ENCODE assay signal across 8 cellular contexts in the genomic region with DNA sequence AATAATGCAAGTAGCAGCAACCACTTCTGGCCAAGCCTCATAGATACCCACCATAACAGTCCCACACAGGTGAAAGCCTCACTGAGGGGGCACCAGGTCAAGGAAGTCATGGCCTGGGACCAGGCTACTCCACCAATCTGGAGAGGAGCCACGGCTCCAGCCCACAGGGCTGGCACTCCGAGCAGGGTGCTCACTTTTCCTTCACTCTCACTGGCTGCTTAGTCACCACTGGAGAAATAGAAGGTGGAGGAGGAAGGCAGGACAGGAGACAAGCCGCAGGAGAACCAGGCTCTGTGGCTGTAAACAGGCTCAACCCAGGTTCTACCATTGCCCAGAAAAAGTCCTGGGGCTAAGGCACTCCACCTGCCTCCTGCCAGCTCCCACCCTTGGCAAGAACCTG. TPM values are rescaled to one million over a fixed set of nuclear protein-coding genes. Genes with fewer than 3 reads are reported as not detected.
A peak's percentile ranks its signal among the peaks of the same experiment; 100 is the strongest.
DNase-seq lines count a peak whose midpoint lies in the region; ATAC-seq and TF ChIP-seq lines count a peak whose summit lies in the region.

No MANE protein-coding gene starts in this region.

- peak overlapping the region; percentile 90 for H3K9ac ChIP-seq in IMR-90 (ENCODE audit: low read depth, low read length)
- H3K9ac ChIP-seq in muscle layer of colon (ENCODE audit: low read length): peak overlapping the region; percentile 97

- H2BK5ac ChIP-seq in IMR-90 (ENCODE audit: low read depth, low read length, poor library complexity, severe bottlenecking): peak overlapping the region; percentile 12

- BruUV-seq in IMR-90 (replicated peaks; lab: Mats Ljungman, UMichigan): no TSS peak

- no peak for TF ChIP-seq RAD21 in IMR-90 (IDR thresholded peaks at IDR 0.05; ENCODE audit: low read length)

- H4K5ac ChIP-seq in IMR-90 (ENCODE audit: low read depth, low read length): no peak overlapping the region

- H2AK9ac ChIP-seq in IMR-90 (replicated peaks; ENCODE audit: low read depth, low read length, poor library complexity): peak overlapping the region; percentile 99

- H3K4me2 ChIP-seq in IMR-90 (ENCODE audit: low read depth, low read length): peak overlapping the region; percentile 98

- H3K56ac ChIP-seq in IMR-90 (ENCODE audit: extremely low read depth, insufficient read depth, low read length): peak overlapping the region; percentile 62; the same call in 1 of the 2 replicates

- H3K4me1 ChIP-seq in IMR-90 (ENCODE audit: control insufficient read depth, insufficient read depth, low read length) (peaks cover 10% of the 10 kb centered on the region), breast epithelium (peaks cover 8 to 11% of the 10 kb centered on the region in 2 donors), muscle layer of colon (ENCODE audit: insufficient read depth, low read length) (peaks cover 18% of the 10 kb centered on the region)

- peak overlapping the region; percentile 91 to 96; a peak in 2 of 4 replicates for H4K8ac ChIP-seq in IMR-90 (ENCODE audit: low read depth in 2 of 2, low read length in 2 of 2)

- no peak overlapping the region for H4K91ac ChIP-seq in IMR-90 (ENCODE audit: insufficient read depth, low read depth, low read length)

- ATAC-seq in IMR-90 (ENCODE audit: low read depth) (no peak), GM18868 (IDR thresholded peaks at IDR 0.05; ENCODE audit: unreplicated experiment) (no peak), GM21423 (IDR thresholded peaks at IDR 0.05; ENCODE audit: unreplicated experiment) (no peak)

- in situ Hi-C loops in IMR-90 (cut with MboI; ENCODE audit: low sequenced_read_pairs): no loop called here

- H2AFZ ChIP-seq in IMR-90 (replicated peaks; ENCODE audit: low read length, poor library complexity): no peak overlapping the region

- no peak overlapping the region for H3K14ac ChIP-seq in IMR-90 (replicated peaks; ENCODE audit: low read depth, low read length)

- TF ChIP-seq CTCF in AG04450 (IDR thresholded peaks at IDR 0.05; ENCODE audit: low read depth, low read length) (no peak), IMR-90 (conservative IDR thresholded peaks at IDR 0.05; ENCODE audit: low read depth, low read length) (no peak), breast epithelium (IDR thresholded peaks at IDR 0.05) (no peak)

- no peak overlapping the region; the same call in 1 of the 2 replicates for H3K4ac ChIP-seq in IMR-90 (ENCODE audit: low read depth, low read length)

- H3K36me3 ChIP-seq in IMR-90 (ENCODE audit: control insufficient read depth, insufficient read depth, low read length) (peaks cover 74% of the 10 kb centered on the region), breast epithelium (peaks cover 38% of the 10 kb centered on the region), muscle layer of colon (ENCODE audit: insufficient read depth, low read length) (peaks cover 80% of the 10 kb centered on the region)

- DNase-seq in AG04450 (ENCODE audit: low read depth, low spot score): no peak
- DNase-seq in IMR-90: peak; percentile 7
- DNase-seq in breast epithelium (ENCODE audit: low spot score in 2 of 2): no peak
- DNase-seq in NCI-H774 (lab: John Stamatoyannopoulos, UW): no peak
- DNase-seq in occipital lobe (lab: John Stamatoyannopoulos, UW): no peak

- POLR2A ChIA-PET in AG04450 (lab: Yijun Ruan, JAX): interaction anchor here (1.9 to 2.0 kb wide), 3 partner anchors 13 to 90 kb away, joined by 7 to 19 read pairs (median 8); a partner anchor contains a TSS
- POLR2A ChIA-PET in IMR-90 (lab: Charles Lee; ENCODE audit: unreplicated experiment): interaction anchor here (0.5 kb wide), 1 partner anchor 54 kb away, joined by 4 read pairs; no protein-coding TSS in a partner anchor

- CTCF ChIA-PET in AG04450 (lab: Charles Lee) (no interaction called here), IMR-90 (lab: Yijun Ruan, JAX) (no interaction called here)

- dilution Hi-C loops in IMR-90 (cut with HindIII; ENCODE audit: low sequenced_read_pairs, unreplicated experiment): no loop called here

- H3K23ac ChIP-seq in IMR-90 (ENCODE audit: low read depth, low read length): peak overlapping the region; percentile 93; the same call in 1 of the 2 replicates

- H3K79me1 ChIP-seq in IMR-90 (ENCODE audit: low read depth in 1 of 2, low read length in 2 of 2): peaks cover 8 to 46% of the 10 kb centered on the region in 2 experiments

- peak overlapping the region; percentile 96 for H3K4me3 ChIP-seq in AG04450 (ENCODE audit: low read depth, low read length)
- peak overlapping the region; percentile 80 for H3K4me3 ChIP-seq in IMR-90 (ENCODE audit: insufficient read depth, low read depth, low read length)
- H3K4me3 ChIP-seq in breast epithelium: peak overlapping the region; percentile 79 to 95 (median 91)
- peak overlapping the region; percentile 79 to 91 for H3K4me3 ChIP-seq in muscle layer of colon (ENCODE audit: low read depth in 1 of 2, low read length in 2 of 2)

- TF ChIP-seq POLR2A in IMR-90 (IDR thresholded peaks at IDR 0.05; ENCODE audit: low read depth, low read length): no peak
- no peak for TF ChIP-seq POLR2A in breast epithelium (IDR thresholded peaks at IDR 0.05)

- 100% methylated on average over 1 of the region's 3 CpGs; no CpG with 5 or more reads in 1 of the 2 experiments for WGBS in IMR-90 (ENCODE audit: extremely low coverage in 2 of 2, insufficient read length in 1 of 2), 2 experiments

- H3K9me1 ChIP-seq in IMR-90 (ENCODE audit: insufficient read depth, low read length): peaks cover 10% of the 10 kb centered on the region; the same call in 1 of the 2 replicates

- H2BK120ac ChIP-seq in IMR-90 (ENCODE audit: low read depth, low read length): no peak overlapping the region

- peaks cover 6% of the 10 kb centered on the region for H4K20me1 ChIP-seq in IMR-90 (ENCODE audit: insufficient read depth, low read length)

- H2AK5ac ChIP-seq in IMR-90 (ENCODE audit: low read depth, low read length): peak overlapping the region; percentile 95; the same call in 1 of the 2 replicates

- H3K18ac ChIP-seq in IMR-90 (ENCODE audit: low read depth, low read length): no peak overlapping the region

- H3K9me3 ChIP-seq in AG04450 (ENCODE audit: control insufficient read depth, insufficient read depth, low read length) (no peaks in the 10 kb centered on the region; the same call in 1 of the 2 replicates), IMR-90 (ENCODE audit: control insufficient read depth, insufficient read depth, low read length) (no peaks in the 10 kb centered on the region), breast epithelium (no peaks in the 10 kb centered on the region), muscle layer of colon (ENCODE audit: low read length) (no peaks in the 10 kb centered on the region)

- H2BK20ac ChIP-seq in IMR-90 (ENCODE audit: low read depth, low read length): no peak overlapping the region

- H3K27me3 ChIP-seq in AG04450 (ENCODE audit: control insufficient read depth, insufficient read depth, low read length): no peaks in the 10 kb centered on the region
- no peaks in the 10 kb centered on the region for H3K27me3 ChIP-seq in IMR-90 (ENCODE audit: control insufficient read depth, insufficient read depth, low read length)
- no peaks in the 10 kb centered on the region for H3K27me3 ChIP-seq in breast epithelium
- no peaks in the 10 kb centered on the region for H3K27me3 ChIP-seq in muscle layer of colon (ENCODE audit: control insufficient read depth in 1 of 2, insufficient read depth in 2 of 2, low read length in 2 of 2)

- intact Hi-C loops in IMR-90 (cut with micrococcal nuclease): no loop called here
- intact Hi-C loops in breast epithelium (cut with DNase I; ENCODE audit: low total_unique reads): no loop called here

- H3K27ac ChIP-seq in AG04450 (ENCODE audit: low read depth, low read length): peak overlapping the region; percentile 91
- peak overlapping the region; percentile 86 for H3K27ac ChIP-seq in IMR-90 (ENCODE audit: insufficient read depth, low read length)
- H3K27ac ChIP-seq in breast epithelium: peak overlapping the region; percentile 96
- H3K27ac ChIP-seq in muscle layer of colon (ENCODE audit: low read depth, low read length): peak overlapping the region; percentile 95

- H2BK15ac ChIP-seq in IMR-90 (ENCODE audit: low read depth, low read length): no peak overlapping the region

RNA-seq across cellular contexts. Expression of a gene that starts 1.2 kb away (rescaled TPM):
- polyA plus RNA-seq in AG04450 (2011; rRNA removed) (33.3 and 37.7 TPM in 2 replicates), IMR-90 (2012; rRNA removed) (39.7 and 44.0 TPM in 2 replicates)
- 93.3 and 135 TPM in 2 replicates for polyA minus RNA-seq in AG04450 (2011; rRNA and poly(A)+ RNA removed)
- total RNA-seq in IMR-90 (2012; rRNA removed) (22.5 and 24.7 TPM in 2 replicates), breast epithelium (10 to 100 TPM; 49.2 to 57.2 (median 56.2) TPM), occipital lobe (49.0 TPM)
- polyA plus RNA-seq in IMR-90 (2012; cell fraction: cytosol; rRNA removed): 16.0 and 29.4 TPM in 2 replicates
- polyA plus RNA-seq in IMR-90 (2012; cell fraction: nucleus; rRNA removed; ENCODE audit: low replicate concordance): 76.7 and 128 TPM in 2 replicates

RNA-seq across cellular contexts. Expression of a gene that starts 13.4 kb away (rescaled TPM):
- polyA plus RNA-seq in AG04450 (2011; rRNA removed): 470 and 674 TPM in 2 replicates
- polyA minus RNA-seq in AG04450 (2011; rRNA and poly(A)+ RNA removed): 513 and 748 TPM in 2 replicates
- total RNA-seq in IMR-90 (2012; rRNA removed): 179 and 213 TPM in 2 replicates
- polyA plus RNA-seq in IMR-90 (2012; rRNA removed): 526 and 570 TPM in 2 replicates
- 340 and 377 TPM in 2 replicates for polyA plus RNA-seq in IMR-90 (2012; cell fraction: cytosol; rRNA removed)
- 2,321 and 3,633 TPM in 2 replicates for polyA plus RNA-seq in IMR-90 (2012; cell fraction: nucleus; rRNA removed; ENCODE audit: low replicate concordance)
- total RNA-seq in breast epithelium: 100 to 1,000 TPM; 411 to 700 (median 540) TPM
- 47.6 TPM for total RNA-seq in occipital lobe

RNA-seq across cellular contexts. Expression of a gene that starts 14.9 kb away (rescaled TPM):
- polyA plus RNA-seq in AG04450 (2011; rRNA removed) (209 and 305 TPM in 2 replicates), IMR-90 (2012; rRNA removed) (296 and 354 TPM in 2 replicates)
- polyA minus RNA-seq in AG04450 (2011; rRNA and poly(A)+ RNA removed): 216 and 375 TPM in 2 replicates
- total RNA-seq in IMR-90 (2012; rRNA removed) (396 and 404 TPM in 2 replicates), breast epithelium (100 to 1,000 TPM; 233 to 268 (median 252) TPM), occipital lobe (197 TPM)
- polyA plus RNA-seq in IMR-90 (2012; cell fraction: cytosol; rRNA removed): 212 and 239 TPM in 2 replicates
- polyA plus RNA-seq in IMR-90 (2012; cell fraction: nucleus; rRNA removed; ENCODE audit: low replicate concordance): 507 and 1,033 TPM in 2 replicates

RNA-seq across cellular contexts. Expression of a gene that starts 25.6 kb away (rescaled TPM):
- polyA plus RNA-seq in AG04450 (2011; rRNA removed) (68.6 and 69.7 TPM in 2 replicates), IMR-90 (2012; rRNA removed) (77.3 and 79.9 TPM in 2 replicates)
- polyA minus RNA-seq in AG04450 (2011; rRNA and poly(A)+ RNA removed): 144 and 177 TPM in 2 replicates
- total RNA-seq in IMR-90 (2012; rRNA removed) (62.7 and 72.2 TPM in 2 replicates), breast epithelium (100 to 1,000 TPM in 1 of 3 donors, 10 to 100 TPM in 2; 73.1 to 115 (median 99.3) TPM), occipital lobe (113 TPM)
- polyA plus RNA-seq in IMR-90 (2012; cell fraction: cytosol; rRNA removed): 32.4 and 50.3 TPM in 2 replicates
- 218 and 287 TPM in 2 replicates for polyA plus RNA-seq in IMR-90 (2012; cell fraction: nucleus; rRNA removed; ENCODE audit: low replicate concordance)

RNA-seq across cellular contexts. Expression of a gene that starts 46.7 kb away (rescaled TPM):
- 19.6 and 27.7 TPM in 2 replicates for polyA plus RNA-seq in AG04450 (2011; rRNA removed)
- 34.9 and 53.3 TPM in 2 replicates for polyA minus RNA-seq in AG04450 (2011; rRNA and poly(A)+ RNA removed)
- total RNA-seq in IMR-90 (2012; rRNA removed): 28.3 and 29.4 TPM in 2 replicates
- polyA plus RNA-seq in IMR-90 (2012; rRNA removed): 35.9 and 38.6 TPM in 2 replicates
- 30.2 and 39.2 TPM in 2 replicates for polyA plus RNA-seq in IMR-90 (2012; cell fraction: cytosol; rRNA removed)
- 15.4 and 25.4 TPM in 2 replicates for polyA plus RNA-seq in IMR-90 (2012; cell fraction: nucleus; rRNA removed; ENCODE audit: low replicate concordance)
- total RNA-seq in breast epithelium: 10 to 100 TPM; 29.0 to 39.7 (median 31.8) TPM
- total RNA-seq in occipital lobe: 18.6 TPM
